In the genomic region with DNA sequence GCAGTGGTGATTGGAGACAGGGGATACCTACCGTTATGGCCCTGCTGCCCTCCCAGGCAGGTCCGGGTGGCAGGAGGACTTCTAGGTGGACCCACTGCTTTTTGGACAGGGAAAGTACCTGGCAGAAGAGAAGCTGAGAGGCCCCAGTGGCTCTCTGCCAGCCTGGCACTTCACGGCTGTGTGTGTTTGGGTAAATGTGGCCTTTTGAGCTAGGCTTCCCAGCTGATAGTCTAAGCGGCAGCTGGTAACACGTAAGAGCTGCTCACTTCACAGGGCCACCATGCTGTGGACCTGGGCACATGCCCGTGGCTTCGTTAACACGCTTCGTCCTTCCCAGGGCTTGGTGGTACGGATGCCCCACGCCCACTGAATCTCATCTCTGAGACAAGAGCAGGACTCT, we compare ENCODE assay signal across 13 cellular contexts.
"Had no signal": no experiment of that assay in that cellular context is flagged by ENCODE, and none has a peak within 500 bp of the region (broad histone marks: within the 10 kb centered on the region; RNA-seq: fewer than 3 reads in every experiment).

No MANE protein-coding gene starts in this region.

- ATAC-seq: activated naive CD8-positive, alpha-beta T cell treated with anti-CD3 and anti-CD28 coated beads, Interleukin-2, amount 50 U/mL, for 24 hours had no signal

- H3K36me3 ChIP-seq: thoracic aorta, uterus had no signal

- H3K4me1 ChIP-seq: uterus had no signal

- H3K4me3 ChIP-seq: hepatocyte, thoracic aorta, uterus had no signal

- H3K27me3 ChIP-seq: hepatocyte, uterus had no signal

- H3K9me3 ChIP-seq: thoracic aorta, uterus had no signal

- H3K27ac ChIP-seq: hepatocyte, thoracic aorta, uterus had no signal

- DNase-seq: activated CD4-positive, alpha-beta memory T cell treated with anti-CD3 and anti-CD28 coated beads, Interleukin-2, amount 10 ng/mL, durations not matched to agents 7 days and 5 days; activated CD4-positive, alpha-beta T cell treated with anti-CD3 and anti-CD28 coated beads for 1 hour; activated CD8-positive, alpha-beta memory T cell treated with anti-CD3 and anti-CD28 coated beads, Interleukin-2, amount 50 U/mL, for 48 hours; activated naive CD4-positive, alpha-beta T cell; activated naive CD8-positive, alpha-beta T cell treated with anti-CD3 and anti-CD28 coated beads, Interleukin-2, amount 50 U/mL, for 24 hours; central memory CD4-positive, alpha-beta T cell; dermis blood vessel endothelial cell; kidney; stimulated activated CD4-positive, alpha-beta T cell treated with anti-CD3 and anti-CD28 coated beads, Interleukin-4, amount 100 ng/mL, for 1 hour; stimulated activated CD8-positive, alpha-beta memory T cell treated with anti-CD3 and anti-CD28 coated beads, Interleukin-4, amount 100 ng/mL, for 48 hours; uterus had no signal
